24 cellular contexts compared by ENCODE assay signal in genomic region chr5:39970117-39970798, GRCh38.
"Had no signal": no experiment of that assay in that cellular context is flagged by ENCODE, and none has a peak within 500 bp of the region (broad histone marks: within the 10 kb centered on the region; RNA-seq: fewer than 3 reads in every experiment).

No MANE protein-coding gene starts in this region.

- H3K36me3 ChIP-seq: breast epithelium, sigmoid colon, uterus had no signal

- H3K4me1 ChIP-seq: breast epithelium, parathyroid adenoma, psoas muscle, uterus had no signal

- H3K9ac ChIP-seq: parathyroid adenoma had no signal

- ATAC-seq: activated naive CD8-positive, alpha-beta T cell treated with anti-CD3 and anti-CD28 coated beads, Interleukin-2, amount 50 U/mL, for 24 hours; left cardiac atrium; psoas muscle; stimulated activated effector memory CD8-positive, alpha-beta T cell treated with anti-CD3 and anti-CD28 coated beads, Interleukin-12 subunit alpha, Interleukin-12 subunit beta, amount 100 ng/mL, for 72 hours; stimulated activated naive CD8-positive, alpha-beta T cell treated with anti-CD3 and anti-CD28 coated beads, Interleukin-15, amount 100 ng/mL, for 72 hours had no signal

- H3K4me3 ChIP-seq: breast epithelium, psoas muscle, sigmoid colon, uterus had no signal

- H2AFZ ChIP-seq: parathyroid adenoma had no signal

- H3K79me2 ChIP-seq: parathyroid adenoma had no signal

- DNase-seq: activated CD4-positive, alpha-beta T cell treated with anti-CD3 and anti-CD28 coated beads for 4 hours; activated CD4-positive, alpha-beta T cell treated with anti-CD3 and anti-CD28 coated beads, Interleukin-2, amount 50 U/mL, for 4 hours; activated CD8-positive, alpha-beta memory T cell treated with anti-CD3 and anti-CD28 coated beads for 24 hours; activated gamma-delta T cell treated with Interleukin-2 at 50 U/mL for 16 hours; activated naive CD8-positive, alpha-beta T cell treated with anti-CD3 and anti-CD28 coated beads, Interleukin-2, amount 50 U/mL, for 24 hours; activated T-cell treated with anti-CD3 and anti-CD28 coated beads, Interleukin-2, amount 50 U/mL, for 1 hour; amygdala; central memory CD4-positive, alpha-beta T cell; head of caudate nucleus; hippocampal formation; left cardiac atrium; naive B cell; psoas muscle; sigmoid colon; small intestine; stimulated activated CD4-positive, alpha-beta T cell treated with anti-CD3 and anti-CD28 coated beads, Interleukin-4, amount 100 ng/mL, for 24 hours; stimulated activated naive CD8-positive, alpha-beta T cell treated with anti-CD3 and anti-CD28 coated beads, Interleukin-15, amount 100 ng/mL, for 72 hours; substantia nigra; T-helper 9 cell; uterus had no signal

- H3K27ac ChIP-seq: breast epithelium, parathyroid adenoma, psoas muscle, sigmoid colon, uterus, VCaP had no signal

- H3K9me3 ChIP-seq: breast epithelium, psoas muscle, sigmoid colon, uterus had no signal

- H3K27me3 ChIP-seq: breast epithelium, sigmoid colon, uterus had no signal
